ENCODE assay signal across 8 cellular contexts in genomic region chr17:6639651-6640535, GRCh38. TPM values are rescaled to one million over a fixed set of nuclear protein-coding genes. Genes with fewer than 3 reads are reported as not detected.
DNase-seq lines count a peak whose midpoint lies in the region; ATAC-seq and TF ChIP-seq lines count a peak whose summit lies in the region.

No MANE protein-coding gene starts in this region.

- no peak for TF ChIP-seq CTCF in neural cell (IDR thresholded peaks at IDR 0.05; ENCODE audit: poor library complexity, severe bottlenecking)

- peaks cover 32% of the 10 kb centered on the region for H3K79me2 ChIP-seq in neural cell (replicated peaks; ENCODE audit: insufficient read depth, low read length)

- H3K36me3 ChIP-seq in neural cell (ENCODE audit: insufficient read depth, low read length): no peaks in the 10 kb centered on the region

- no peak for TF ChIP-seq RAD21 in neural cell (conservative IDR thresholded peaks at IDR 0.05)

- no peaks in the 10 kb centered on the region for H3K9me3 ChIP-seq in neural cell (ENCODE audit: low read length)

- H3F3A ChIP-seq in neural cell (ENCODE audit: insufficient read depth, low read length, poor library complexity, severe bottlenecking): peaks cover 4% of the 10 kb centered on the region

- intact Hi-C loops in Right ventricle myocardium inferior (cut with DNase I): loop anchor here (1.0 to 5.0 kb wide), 2 partner anchors 11 to 168 kb away; partner anchors contain the start of genes C17orf100 and MED31
- intact Hi-C loops in cardiac septum (cut with DNase I): loop anchor here (1.0 kb wide), 1 partner anchor 11 kb away; the partner anchor contains the start of genes C17orf100 and MED31

- H3K27me3 ChIP-seq in neural cell (ENCODE audit: insufficient read depth, low read depth, low read length): no peaks in the 10 kb centered on the region

- CTCF ChIA-PET in activated CD4-positive, alpha-beta memory T cell treated with anti-CD3 and anti-CD28 coated beads, Interleukin-2, amount 10 ng/mL, durations not matched to agents 7 days and 5 days (lab: Charles Lee): interaction anchor here (0.7 to 1.4 kb wide), 4 partner anchors 11 to 169 kb away, joined by 3 to 4 read pairs (median 3); partner anchors contain the start of gene XAF1

- peak overlapping the region; percentile 71 for H2AFZ ChIP-seq in neural cell (ENCODE audit: low read depth, low read length)

- peak; percentile 72 for DNase-seq in Right ventricle myocardium inferior (ENCODE audit: missing footprints)
- DNase-seq in cardiac septum (ENCODE audit: low spot score): no peak
- DNase-seq in activated CD4-positive, alpha-beta memory T cell treated with anti-CD3 and anti-CD28 coated beads, Interleukin-2, amount 10 ng/mL, durations not matched to agents 7 days and 5 days: peak; percentile 41
- DNase-seq in fibroblast of peridontal ligament (ENCODE audit: extremely low read depth): peak; percentile 36
- DNase-seq in NCI-H187 (lab: John Stamatoyannopoulos, UW): no peak
- no peak for DNase-seq in HuH-7.5 (ENCODE audit: low spot score)

- peak overlapping the region; percentile 95 for H3K4me2 ChIP-seq in neural cell (ENCODE audit: low read length)

- H3K27me3 Mint-ChIP-seq in IgD-negative memory B cell: no peaks in the 10 kb centered on the region
- no peaks in the 10 kb centered on the region for H3K27me3 Mint-ChIP-seq in activated CD4-positive, alpha-beta memory T cell treated with anti-CD3 and anti-CD28 coated beads, Interleukin-2, amount 10 ng/mL, durations not matched to agents 7 days and 5 days

- H3K36me3 Mint-ChIP-seq in IgD-negative memory B cell: no peaks in the 10 kb centered on the region
- peaks cover 33% of the 10 kb centered on the region for H3K36me3 Mint-ChIP-seq in activated CD4-positive, alpha-beta memory T cell treated with anti-CD3 and anti-CD28 coated beads, Interleukin-2, amount 10 ng/mL, durations not matched to agents 7 days and 5 days (ENCODE audit: low read depth)

- H3K9me3 Mint-ChIP-seq in IgD-negative memory B cell: no peaks in the 10 kb centered on the region
- H3K9me3 Mint-ChIP-seq in activated CD4-positive, alpha-beta memory T cell treated with anti-CD3 and anti-CD28 coated beads, Interleukin-2, amount 10 ng/mL, durations not matched to agents 7 days and 5 days: no peaks in the 10 kb centered on the region

- POLR2A ChIA-PET in activated CD4-positive, alpha-beta memory T cell treated with anti-CD3 and anti-CD28 coated beads, Interleukin-2, amount 10 ng/mL, durations not matched to agents 7 days and 5 days (lab: Charles Lee): interaction anchor here (0.9 to 4.4 kb wide), 7 partner anchors 10 to 1047 kb away, joined by 3 to 71 read pairs (median 3); partner anchors contain the start of genes C17orf100, MED31, PIMREG and RNASEK

- H4K20me1 ChIP-seq in neural cell (ENCODE audit: insufficient read depth): no peaks in the 10 kb centered on the region

- ATAC-seq in Right ventricle myocardium inferior: peak; percentile 18

- H3K4me3 Mint-ChIP-seq in IgD-negative memory B cell: peak overlapping the region; percentile 95 to 100 (median 97)
- H3K4me3 Mint-ChIP-seq in activated CD4-positive, alpha-beta memory T cell treated with anti-CD3 and anti-CD28 coated beads, Interleukin-2, amount 10 ng/mL, durations not matched to agents 7 days and 5 days: peak overlapping the region; percentile 88

- no peaks in the 10 kb centered on the region for H3K9me2 ChIP-seq in neural cell (ENCODE audit: insufficient read depth, low read length)

- H3K4me1 Mint-ChIP-seq in IgD-negative memory B cell: peaks cover 19 to 21% (median 19%) of the 10 kb centered on the region in 3 donors
- H3K4me1 Mint-ChIP-seq in activated CD4-positive, alpha-beta memory T cell treated with anti-CD3 and anti-CD28 coated beads, Interleukin-2, amount 10 ng/mL, durations not matched to agents 7 days and 5 days: peaks cover 55% of the 10 kb centered on the region

- H3K27ac Mint-ChIP-seq in IgD-negative memory B cell: peak overlapping the region; percentile 87 to 100 (median 96)
- H3K27ac Mint-ChIP-seq in activated CD4-positive, alpha-beta memory T cell treated with anti-CD3 and anti-CD28 coated beads, Interleukin-2, amount 10 ng/mL, durations not matched to agents 7 days and 5 days: peak overlapping the region; percentile 53

- no peak for TF ChIP-seq EP300 in neural cell (conservative IDR thresholded peaks at IDR 0.05; ENCODE audit: poor library complexity, severe bottlenecking)

- peak overlapping the region; percentile 90 for H3K27ac ChIP-seq in neural cell (ENCODE audit: low read length)

- H3K9ac ChIP-seq in neural cell (ENCODE audit: low read length): peak overlapping the region; percentile 95

- peak overlapping the region; percentile 81 for H3K4me3 ChIP-seq in neural cell (ENCODE audit: low read length)

TF ChIP-seq in neural cell, 6 proteins besides CTCF, POLR2A, EP300 and RAD21:
- no peak for TF ChIP-seq TAF1 (IDR thresholded peaks at IDR 0.05; ENCODE audit: low read depth)

RNA-seq across cellular contexts. Expression of gene KIAA0753, which starts 0.6 kb away (rescaled TPM):
- total RNA-seq in Right ventricle myocardium inferior (5.1 TPM), cardiac septum (7.8 TPM)
- polyA plus RNA-seq in IgD-negative memory B cell (4.0 TPM), neural cell (32.3 and 35.0 TPM in 2 replicates)
- 10 to 100 TPM; 13.0 to 14.6 TPM for total RNA-seq in activated CD4-positive, alpha-beta memory T cell treated with anti-CD3 and anti-CD28 coated beads, Interleukin-2, amount 10 ng/mL, durations not matched to agents 7 days and 5 days
- polyA minus RNA-seq in neural cell: 38.7 and 40.4 TPM in 2 replicates

RNA-seq across cellular contexts. Expression of gene TXNDC17, which starts 1.0 kb away (rescaled TPM):
- total RNA-seq in Right ventricle myocardium inferior (52.9 TPM), cardiac septum (51.0 TPM)
- polyA plus RNA-seq in IgD-negative memory B cell (81.7 TPM), neural cell (216 and 245 TPM in 2 replicates)
- 10 to 100 TPM; 70.6 to 71.1 TPM for total RNA-seq in activated CD4-positive, alpha-beta memory T cell treated with anti-CD3 and anti-CD28 coated beads, Interleukin-2, amount 10 ng/mL, durations not matched to agents 7 days and 5 days
- 46.3 and 81.4 TPM in 2 replicates for polyA minus RNA-seq in neural cell

RNA-seq across cellular contexts. Expression of gene MED31, which starts 11.5 kb away (rescaled TPM):
- total RNA-seq in Right ventricle myocardium inferior (16.5 TPM), cardiac septum (15.6 TPM)
- polyA plus RNA-seq in IgD-negative memory B cell (33.3 TPM), neural cell (27.3 and 29.7 TPM in 2 replicates)
- 10 to 100 TPM; 26.0 to 26.3 TPM for total RNA-seq in activated CD4-positive, alpha-beta memory T cell treated with anti-CD3 and anti-CD28 coated beads, Interleukin-2, amount 10 ng/mL, durations not matched to agents 7 days and 5 days
- 11.3 and 14.1 TPM in 2 replicates for polyA minus RNA-seq in neural cell

RNA-seq across cellular contexts. Expression of gene C17orf100, which starts 11.7 kb away (rescaled TPM):
- total RNA-seq in Right ventricle myocardium inferior (0.92 TPM), cardiac septum (0.48 TPM)
- polyA plus RNA-seq in IgD-negative memory B cell (8.0 TPM), neural cell (10.3 and 12.4 TPM in 2 replicates)
- total RNA-seq in activated CD4-positive, alpha-beta memory T cell treated with anti-CD3 and anti-CD28 coated beads, Interleukin-2, amount 10 ng/mL, durations not matched to agents 7 days and 5 days: 1 to 10 TPM; 1.1 to 1.9 TPM
- 4.4 and 5.6 TPM in 2 replicates for polyA minus RNA-seq in neural cell

Comparison
In these comparisons a context has a peak if more than half of its experiments do, and no peak if none do; other contexts are left out.
1. DNase-seq: peak in Right ventricle myocardium inferior (single experiment), activated CD4-positive, alpha-beta memory T cell treated with anti-CD3 and anti-CD28 coated beads, Interleukin-2, amount 10 ng/mL, durations not matched to agents 7 days and 5 days (single experiment) and fibroblast of peridontal ligament (single experiment); none in cardiac septum (single experiment), NCI-H187 (0 of 2) and HuH-7.5 (single experiment).